In the genomic region with DNA sequence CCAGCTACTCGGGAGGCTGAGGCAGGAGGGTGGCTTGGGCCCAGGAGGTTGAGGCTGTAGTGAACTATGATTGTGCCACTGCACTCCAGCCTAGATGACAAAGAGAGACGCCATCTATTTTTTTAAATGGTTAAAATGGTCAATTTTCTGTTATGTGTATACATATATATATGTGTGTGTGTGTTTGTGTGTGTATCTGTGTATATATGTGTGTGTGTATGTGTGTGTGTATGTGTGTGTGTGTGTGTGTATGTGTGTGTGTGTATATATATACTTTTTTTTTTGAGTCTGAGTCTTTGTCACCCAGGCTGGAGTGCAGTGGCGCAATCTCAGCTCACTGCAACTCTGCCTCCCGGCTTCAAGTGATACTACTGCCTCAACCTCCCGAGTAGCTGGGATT, we compare ENCODE assay signal across 19 cellular contexts.
"Had no signal": no experiment of that assay in that cellular context is flagged by ENCODE, and none has a peak within 500 bp of the region (broad histone marks: within the 10 kb centered on the region; RNA-seq: fewer than 3 reads in every experiment).

No MANE protein-coding gene starts in this region.

- H3K27ac Mint-ChIP-seq: activated naive CD8-positive, alpha-beta T cell treated with anti-CD3 and anti-CD28 coated beads, Interleukin-2, amount 10 ng/mL, durations not matched to agents 7 days and 5 days; activated T-helper 1 cell treated with anti-CD3 and anti-CD28 coated beads, Interleukin-12 subunit alpha, Interleukin-12 subunit beta, Interleukin-2, Interleukin-4 antibody, amounts not matched to agents 30 ng/mL and 10 ng/mL and 1 ng/mL, durations not matched to agents 14 hours and 24 hours and 36 hours; T-helper 2 cell treated with Interferon-gamma antibody and Interleukin-4, amounts not matched to agents 5 μg/mL and 100 μg/mL, for 36 hours had no signal

- H3K27me3 ChIP-seq: hepatocyte, tibial nerve had no signal

- H3K4me3 ChIP-seq: hepatocyte, tibial nerve had no signal

- H3K9me3 ChIP-seq: SK-N-SH, tibial nerve had no signal

- H3K36me3 Mint-ChIP-seq: activated naive CD8-positive, alpha-beta T cell treated with anti-CD3 and anti-CD28 coated beads, Interleukin-2, amount 10 ng/mL, durations not matched to agents 7 days and 5 days; brain; mesothelial cell of epicardium; natural killer cell treated with Interleukin-12 subunit alpha and Interleukin-12 subunit beta and Interleukin-15 and Interleukin-18, amount 100 ng/mL, for 72 hours had no signal

- ATAC-seq: left colon; natural killer cell treated with Interleukin-12 subunit alpha and Interleukin-12 subunit beta and Interleukin-15 and Interleukin-18, amount 100 ng/mL, for 72 hours had no signal

- H3K4me3 Mint-ChIP-seq: activated naive CD8-positive, alpha-beta T cell treated with anti-CD3 and anti-CD28 coated beads, Interleukin-2, amount 10 ng/mL, durations not matched to agents 7 days and 5 days; activated T-helper 1 cell treated with anti-CD3 and anti-CD28 coated beads, Interleukin-12 subunit alpha, Interleukin-12 subunit beta, Interleukin-2, Interleukin-4 antibody, amounts not matched to agents 30 ng/mL and 10 ng/mL and 1 ng/mL, durations not matched to agents 14 hours and 24 hours and 36 hours; brain; mesothelial cell of epicardium; natural killer cell treated with Interleukin-12 subunit alpha and Interleukin-12 subunit beta and Interleukin-15 and Interleukin-18, amount 100 ng/mL, for 72 hours; T-helper 2 cell treated with Interferon-gamma antibody and Interleukin-4, amounts not matched to agents 5 μg/mL and 100 μg/mL, for 36 hours had no signal

- H3K9me3 Mint-ChIP-seq: activated naive CD8-positive, alpha-beta T cell treated with anti-CD3 and anti-CD28 coated beads, Interleukin-2, amount 10 ng/mL, durations not matched to agents 7 days and 5 days; activated T-helper 1 cell treated with anti-CD3 and anti-CD28 coated beads, Interleukin-12 subunit alpha, Interleukin-12 subunit beta, Interleukin-2, Interleukin-4 antibody, amounts not matched to agents 30 ng/mL and 10 ng/mL and 1 ng/mL, durations not matched to agents 14 hours and 24 hours and 36 hours; brain; mesothelial cell of epicardium; natural killer cell treated with Interleukin-12 subunit alpha and Interleukin-12 subunit beta and Interleukin-15 and Interleukin-18, amount 100 ng/mL, for 72 hours; T-helper 2 cell treated with Interferon-gamma antibody and Interleukin-4, amounts not matched to agents 5 μg/mL and 100 μg/mL, for 36 hours had no signal

- H3K36me3 ChIP-seq: tibial nerve had no signal

- H3K27ac ChIP-seq: hepatocyte had no signal

- DNase-seq: activated CD4-positive, alpha-beta T cell treated with anti-CD3 and anti-CD28 coated beads, Interleukin-2, amount 50 U/mL, for 48 hours; activated gamma-delta T cell treated with Interleukin-2 at 50 U/mL for 16 hours; activated naive CD8-positive, alpha-beta T cell treated with anti-CD3 and anti-CD28 coated beads, Interleukin-2, amount 10 ng/mL, durations not matched to agents 7 days and 5 days; activated T-cell treated with anti-CD3 and anti-CD28 coated beads for 4 hours; amygdala; central memory CD4-positive, alpha-beta T cell; erythroblast; left colon; nucleus accumbens; SK-N-SH; stimulated activated CD8-positive, alpha-beta memory T cell treated with anti-CD3 and anti-CD28 coated beads, Interleukin-4, amount 100 ng/mL, for 48 hours; stimulated activated naive CD4-positive, alpha-beta T cell had no signal
